In genomic region chr2:147663964-147664363, GRCh38 we compare ENCODE assay signal across 11 cellular contexts.
DNase-seq lines count a peak whose midpoint lies in the region; ATAC-seq and TF ChIP-seq lines count a peak whose summit lies in the region.
"Had no signal": no experiment of that assay in that cellular context is flagged by ENCODE, and none has a peak within 500 bp of the region (broad histone marks: within the 10 kb centered on the region; RNA-seq: fewer than 3 reads in every experiment).

No MANE protein-coding gene starts in this region.

- H3K4me1 Mint-ChIP-seq in activated CD4-positive, alpha-beta T cell treated with anti-CD3 and anti-CD28 coated beads, Interleukin-2, amount 10 ng/mL, durations not matched to agents 24 days and 14 days = peaks cover 24% of the 10 kb centered on the region
- H3K4me1 Mint-ChIP-seq in natural killer cell treated with Interleukin-12 subunit alpha and Interleukin-12 subunit beta and Interleukin-15 and Interleukin-18, amount 100 ng/mL, for 72 hours (ENCODE audit: low read depth in 2 of 2) = peaks cover 15 to 18% of the 10 kb centered on the region in 2 donors
- H3K4me1 Mint-ChIP-seq: mesothelial cell of epicardium had no signal

- H3K36me3 ChIP-seq in MM.1S (replicated peaks; ENCODE audit: insufficient read depth, low read length) = no peaks in the 10 kb centered on the region

- peaks cover 14% of the 10 kb centered on the region; the same call in 1 of the 2 replicates for H3K4me1 ChIP-seq in MM.1S (ENCODE audit: low read length)

- peak overlapping the region; percentile 82 for H3K27ac Mint-ChIP-seq in activated CD4-positive, alpha-beta T cell treated with anti-CD3 and anti-CD28 coated beads, Interleukin-2, amount 10 ng/mL, durations not matched to agents 24 days and 14 days
- H3K27ac Mint-ChIP-seq in natural killer cell treated with Interleukin-12 subunit alpha and Interleukin-12 subunit beta and Interleukin-15 and Interleukin-18, amount 100 ng/mL, for 72 hours = peak overlapping the region; percentile 38 to 61
- H3K27ac Mint-ChIP-seq: mesothelial cell of epicardium had no signal

- H3K36me3 Mint-ChIP-seq in activated CD4-positive, alpha-beta T cell treated with anti-CD3 and anti-CD28 coated beads, Interleukin-2, amount 10 ng/mL, durations not matched to agents 24 days and 14 days (ENCODE audit: low read depth) = no peaks in the 10 kb centered on the region
- no peaks in the 10 kb centered on the region for H3K36me3 Mint-ChIP-seq in natural killer cell treated with Interleukin-12 subunit alpha and Interleukin-12 subunit beta and Interleukin-15 and Interleukin-18, amount 100 ng/mL, for 72 hours
- H3K36me3 Mint-ChIP-seq: mesothelial cell of epicardium had no signal

- no peaks in the 10 kb centered on the region for H3K9me3 ChIP-seq in MM.1S (replicated peaks; ENCODE audit: insufficient read depth, low read length)

- H3K27me3 Mint-ChIP-seq in activated CD4-positive, alpha-beta T cell treated with anti-CD3 and anti-CD28 coated beads, Interleukin-2, amount 10 ng/mL, durations not matched to agents 24 days and 14 days = no peaks in the 10 kb centered on the region
- H3K27me3 Mint-ChIP-seq in natural killer cell treated with Interleukin-12 subunit alpha and Interleukin-12 subunit beta and Interleukin-15 and Interleukin-18, amount 100 ng/mL, for 72 hours = no peaks in the 10 kb centered on the region

- H3K9ac ChIP-seq in MM.1S (ENCODE audit: low read length) = no peak overlapping the region

- peaks cover 18% of the 10 kb centered on the region for H3K9me3 Mint-ChIP-seq in activated CD4-positive, alpha-beta T cell treated with anti-CD3 and anti-CD28 coated beads, Interleukin-2, amount 10 ng/mL, durations not matched to agents 24 days and 14 days
- no peaks in the 10 kb centered on the region for H3K9me3 Mint-ChIP-seq in natural killer cell treated with Interleukin-12 subunit alpha and Interleukin-12 subunit beta and Interleukin-15 and Interleukin-18, amount 100 ng/mL, for 72 hours
- H3K9me3 Mint-ChIP-seq: mesothelial cell of epicardium had no signal

- no peaks in the 10 kb centered on the region for H3K27me3 ChIP-seq in MM.1S (replicated peaks; ENCODE audit: insufficient read depth, low read length)

- H3F3A ChIP-seq in MM.1S (ENCODE audit: insufficient read depth, low read length) = 0 out of 2 replicates have a peak, but pooled peaks cover 4% of the 10 kb centered on the region

- DNase-seq in activated CD4-positive, alpha-beta T cell treated with anti-CD3 and anti-CD28 coated beads, Interleukin-2, amount 10 ng/mL, durations not matched to agents 24 days and 14 days = peak; percentile 70
- DNase-seq in activated CD4-positive, alpha-beta T cell treated with anti-CD3 and anti-CD28 coated beads, Interleukin-2, amount 50 U/mL, for 4 hours = no peak
- DNase-seq in MM.1S (no peak), iPS-NIHi11 (ENCODE audit: low spot score) (no peak), HK-2 (ENCODE audit: unreplicated experiment) (no peak), GDM1 (lab: John Stamatoyannopoulos, UW) (no peak)
- no peak for DNase-seq in natural killer cell treated with Interleukin-12 subunit alpha and Interleukin-12 subunit beta and Interleukin-15 and Interleukin-18, amount 100 ng/mL, for 72 hours (ENCODE audit: low spot score)
- DNase-seq: activated CD4-positive, CD25-positive, alpha-beta regulatory T cell treated with anti-CD3 and anti-CD28 coated beads, Interleukin-2, amount 50 U/mL, for 72 hours had no signal

- no peaks in the 10 kb centered on the region for H3K79me2 ChIP-seq in MM.1S (ENCODE audit: low read length)

- peak overlapping the region; percentile 50 for H3K4me2 ChIP-seq in MM.1S (ENCODE audit: low read depth, low read length)

- no peaks in the 10 kb centered on the region for H4K20me1 ChIP-seq in MM.1S (ENCODE audit: insufficient read depth, low read length)

- peak overlapping the region; percentile 58 for H2AFZ ChIP-seq in MM.1S (ENCODE audit: low read length)

- intact Hi-C loops in activated CD4-positive, alpha-beta T cell treated with anti-CD3 and anti-CD28 coated beads, Interleukin-2, amount 10 ng/mL, durations not matched to agents 24 days and 14 days (cut with micrococcal nuclease) = loop anchor here (1.0 kb wide), 2 partner anchors 35 to 181 kb away; partner anchors contain the start of gene ACVR2A

- H3K27ac ChIP-seq in MM.1S (ENCODE audit: low read length) = peak overlapping the region; percentile 11; the same call in 1 of the 2 replicates

- no peaks in the 10 kb centered on the region for H3K9me2 ChIP-seq in MM.1S (replicated peaks; ENCODE audit: insufficient read depth, low read length)

- H3K4me3 Mint-ChIP-seq in activated CD4-positive, alpha-beta T cell treated with anti-CD3 and anti-CD28 coated beads, Interleukin-2, amount 10 ng/mL, durations not matched to agents 24 days and 14 days = peak overlapping the region; percentile 55
- H3K4me3 Mint-ChIP-seq in natural killer cell treated with Interleukin-12 subunit alpha and Interleukin-12 subunit beta and Interleukin-15 and Interleukin-18, amount 100 ng/mL, for 72 hours = peak overlapping the region; percentile 71
- H3K4me3 Mint-ChIP-seq: mesothelial cell of epicardium had no signal

- H3K4me3 ChIP-seq in MM.1S (ENCODE audit: low read length) = peak overlapping the region; percentile 13

- TF ChIP-seq CTCF in MM.1S (IDR thresholded peaks at IDR 0.05; ENCODE audit: low read length) = no peak

- ATAC-seq in GM21528 (IDR thresholded peaks at IDR 0.05; ENCODE audit: low FRiP score, unreplicated experiment) = peak; percentile 42
- peak in 1 of 2 donors; percentile 20 for ATAC-seq in natural killer cell treated with Interleukin-12 subunit alpha and Interleukin-12 subunit beta and Interleukin-15 and Interleukin-18, amount 100 ng/mL, for 72 hours
- ATAC-seq: sciatic nerve had no signal
